Comparison of ENCODE assay signal across 17 cellular contexts in the genomic region with DNA sequence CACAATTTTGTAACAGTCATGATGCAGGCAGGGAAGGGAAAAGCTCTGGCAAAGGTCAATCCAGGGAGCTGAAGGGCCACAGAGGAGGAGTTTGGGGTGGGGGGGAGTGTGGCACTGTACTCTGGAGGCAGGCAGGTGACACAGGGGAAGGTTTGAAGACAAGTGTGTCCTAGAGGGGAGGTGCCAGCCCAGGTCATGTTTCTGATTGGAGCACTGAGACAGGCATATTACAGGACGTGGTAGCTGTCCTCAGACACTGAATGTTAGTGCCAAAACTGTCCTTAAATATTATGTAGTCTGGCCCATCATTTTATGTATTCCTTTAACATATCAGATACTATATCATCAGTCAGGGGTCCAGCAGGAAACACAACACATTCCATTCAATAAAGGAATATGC.
A peak's percentile ranks its signal among the peaks of the same experiment; 100 is the strongest.
DNase-seq lines count a peak whose midpoint lies in the region; ATAC-seq, FAIRE-seq and TF ChIP-seq lines count a peak whose summit lies in the region.
"Had no signal": no experiment of that assay in that cellular context is flagged by ENCODE, and none has a peak within 500 bp of the region (broad histone marks: within the 10 kb centered on the region; RNA-seq: fewer than 3 reads in every experiment).

No MANE protein-coding gene starts in this region.

- H3K27ac ChIP-seq in spleen: no peak overlapping the region
- H3K27ac ChIP-seq: PC-9, tibial artery had no signal

- no peaks in the 10 kb centered on the region for H3K36me3 ChIP-seq in spleen
- H3K36me3 ChIP-seq: tibial artery had no signal

- H3K4me3 Mint-ChIP-seq in activated B cell treated with CpG ODN at 0.5 μM for 24 hours: no peak overlapping the region
- H3K4me3 Mint-ChIP-seq: CD8-positive, alpha-beta T cell; H9; natural killer cell treated with Interleukin-12 subunit alpha and Interleukin-12 subunit beta and Interleukin-15 and Interleukin-18, amount 100 ng/mL, for 72 hours had no signal

- no peaks in the 10 kb centered on the region for H3K9me3 Mint-ChIP-seq in activated naive CD4-positive, alpha-beta T cell treated with anti-CD3 and anti-CD28 coated beads, Interleukin-2, amount 50 U/mL, for 72 hours
- no peaks in the 10 kb centered on the region for H3K9me3 Mint-ChIP-seq in activated B cell treated with CpG ODN at 0.5 μM for 24 hours
- H3K9me3 Mint-ChIP-seq: CD8-positive, alpha-beta T cell; H9; natural killer cell treated with Interleukin-12 subunit alpha and Interleukin-12 subunit beta and Interleukin-15 and Interleukin-18, amount 100 ng/mL, for 72 hours had no signal

- no peak overlapping the region for H3K4me3 ChIP-seq in spleen
- H3K4me3 ChIP-seq: PC-9, tibial artery had no signal

- TF ChIP-seq CTCF in activated B cell treated with CpG ODN at 0.5 μM for 24 hours (IDR thresholded peaks at IDR 0.05): no peak
- no peak for TF ChIP-seq CTCF in spleen (IDR thresholded peaks at IDR 0.05 in 8 of 11, conservative IDR thresholded peaks at IDR 0.05 in 3 of 11)

- peaks cover 0 to 21% (median 0%) of the 10 kb centered on the region in 7 donors for H3K27me3 ChIP-seq in spleen (replicated peaks in 1 of 7)

- peak; percentile 9 for DNase-seq in activated naive CD4-positive, alpha-beta T cell treated with anti-CD3 and anti-CD28 coated beads, Interleukin-2, amount 50 U/mL, for 16 hours
- no peak for DNase-seq in activated naive CD4-positive, alpha-beta T cell treated with anti-CD3 and anti-CD28 coated beads, Interleukin-2, amount 50 U/mL, for 72 hours (ENCODE audit: low spot score in 2 of 2)
- no peak for DNase-seq in GM12892 (ENCODE audit: insufficient read length)
- DNase-seq in activated B cell treated with CpG ODN at 0.5 μM for 24 hours: no peak
- peak; percentile 41 for DNase-seq in spleen
- DNase-seq in SKM-1 (lab: John Stamatoyannopoulos, UW; ENCODE audit: unreplicated experiment): no peak
- DNase-seq: CD8-positive, alpha-beta T cell; cortex of kidney; DND-41; H9; PC-9; stimulated activated CD4-positive, alpha-beta T cell treated with anti-CD3 and anti-CD28 coated beads, Interleukin-1b, Interleukin-23, amount 100 ng/mL, for 48 hours; stimulated activated naive CD8-positive, alpha-beta T cell treated with anti-CD3 and anti-CD28 coated beads, Interleukin-15, Interleukin-2, amounts not matched to agents 100 U/mL and 50 U/mL, for 24 hours had no signal

- POLR2A ChIA-PET in activated B cell treated with CpG ODN at 0.5 μM for 24 hours (lab: Charles Lee): interaction anchor here (0.6 kb wide), 1 partner anchor 125 kb away, joined by 5 read pairs; no protein-coding TSS in a partner anchor

- H3K36me3 Mint-ChIP-seq in activated naive CD4-positive, alpha-beta T cell treated with anti-CD3 and anti-CD28 coated beads, Interleukin-2, amount 50 U/mL, for 72 hours: no peaks in the 10 kb centered on the region
- no peaks in the 10 kb centered on the region for H3K36me3 Mint-ChIP-seq in activated B cell treated with CpG ODN at 0.5 μM for 24 hours (ENCODE audit: low read depth)
- H3K36me3 Mint-ChIP-seq: CD8-positive, alpha-beta T cell; natural killer cell treated with Interleukin-12 subunit alpha and Interleukin-12 subunit beta and Interleukin-15 and Interleukin-18, amount 100 ng/mL, for 72 hours had no signal

- no peaks in the 10 kb centered on the region for H3K9me3 ChIP-seq in spleen
- H3K9me3 ChIP-seq: tibial artery had no signal

- 0 out of 2 replicates have a peak, but pooled peaks have one; percentile 16 for TF ChIP-seq POLR2A in GM12892 (IDR thresholded peaks at IDR 0.05; ENCODE audit: low read depth, low read length)
- TF ChIP-seq POLR2A in spleen (IDR thresholded peaks at IDR 0.05): no peak

- H3K27me3 Mint-ChIP-seq in activated B cell treated with CpG ODN at 0.5 μM for 24 hours: no peaks in the 10 kb centered on the region
- H3K27me3 Mint-ChIP-seq: natural killer cell treated with Interleukin-12 subunit alpha and Interleukin-12 subunit beta and Interleukin-15 and Interleukin-18, amount 100 ng/mL, for 72 hours had no signal

- ATAC-seq in activated naive CD4-positive, alpha-beta T cell treated with anti-CD3 and anti-CD28 coated beads, Interleukin-2, amount 50 U/mL, for 72 hours: no peak
- ATAC-seq in activated B cell treated with CpG ODN at 0.5 μM for 24 hours (ENCODE audit: low read depth): no peak
- ATAC-seq in HG03095 (IDR thresholded peaks at IDR 0.05; ENCODE audit: unreplicated experiment): no peak
- no peak for ATAC-seq in HG02840 (IDR thresholded peaks at IDR 0.05; ENCODE audit: low FRiP score, unreplicated experiment)
- ATAC-seq: CD8-positive, alpha-beta T cell; natural killer cell treated with Interleukin-12 subunit alpha and Interleukin-12 subunit beta and Interleukin-15 and Interleukin-18, amount 100 ng/mL, for 72 hours; stimulated activated naive CD8-positive, alpha-beta T cell treated with anti-CD3 and anti-CD28 coated beads, Interleukin-15, Interleukin-2, amounts not matched to agents 100 U/mL and 50 U/mL, for 24 hours had no signal

- no peak overlapping the region for H3K27ac Mint-ChIP-seq in activated naive CD4-positive, alpha-beta T cell treated with anti-CD3 and anti-CD28 coated beads, Interleukin-2, amount 50 U/mL, for 72 hours
- H3K27ac Mint-ChIP-seq in activated B cell treated with CpG ODN at 0.5 μM for 24 hours: peak overlapping the region; percentile 44
- H3K27ac Mint-ChIP-seq: CD8-positive, alpha-beta T cell; H9 had no signal

- intact Hi-C loops in activated B cell treated with CpG ODN at 0.5 μM for 24 hours (cut with micrococcal nuclease): loop anchor here (5.0 kb wide), 2 partner anchors 75 to 520 kb away; a partner anchor contains a TSS
- intact Hi-C loops in spleen (cut with DNase I; ENCODE audit: low total_unique reads): no loop called here

- H3K4me1 Mint-ChIP-seq in activated B cell treated with CpG ODN at 0.5 μM for 24 hours: peaks cover 80% of the 10 kb centered on the region

- CTCF ChIA-PET in activated B cell treated with CpG ODN at 0.5 μM for 24 hours (lab: Charles Lee): interaction anchor here (0.7 kb wide), 1 partner anchor 422 kb away, joined by 3 read pairs; no protein-coding TSS in a partner anchor

- H3K4me1 ChIP-seq in spleen: peaks cover 27 to 92% (median 68%) of the 10 kb centered on the region in 6 donors

- FAIRE-seq in GM12892 (lab: Jason Lieb, UNC): no peak

- WGBS in spleen, 5 donors: 44 to 67% (median 60%) methylated on average over 1 of the region's 1 CpG

Comparison
In these comparisons a context has a peak if more than half of its experiments do, and no peak if none do; other contexts are left out.
1. DNase-seq: peak in activated naive CD4-positive, alpha-beta T cell treated with anti-CD3 and anti-CD28 coated beads, Interleukin-2, amount 50 U/mL, for 16 hours (single experiment) and spleen (single experiment); none in activated naive CD4-positive, alpha-beta T cell treated with anti-CD3 and anti-CD28 coated beads, Interleukin-2, amount 50 U/mL, for 72 hours (0 of 2), GM12892 (single experiment), activated B cell treated with CpG ODN at 0.5 μM for 24 hours (single experiment) and SKM-1 (single experiment).